Comparison of ENCODE assay signal across 16 cellular contexts in the genomic region with DNA sequence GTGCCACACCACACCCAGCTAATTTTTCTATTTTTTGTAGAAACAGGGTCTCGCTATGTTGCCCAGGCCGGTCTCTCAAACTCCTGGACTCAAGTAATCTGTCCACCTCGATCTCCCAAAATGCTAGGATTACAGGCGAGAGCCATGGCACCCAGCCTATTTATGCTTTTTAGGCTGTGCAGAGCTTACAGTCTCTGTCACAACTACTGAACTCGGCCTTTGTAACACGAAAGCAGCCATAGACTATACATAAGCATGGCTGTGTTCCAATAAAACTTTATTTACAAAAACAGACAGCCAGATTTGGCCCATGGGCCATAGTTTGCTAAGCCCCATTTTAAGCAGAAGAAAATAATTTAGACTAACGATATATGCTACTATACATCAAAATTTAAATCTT. TPM values are rescaled to one million over a fixed set of nuclear protein-coding genes. Genes with fewer than 3 reads are reported as not detected.
DNase-seq lines count a peak whose midpoint lies in the region; ATAC-seq and TF ChIP-seq lines count a peak whose summit lies in the region.
"Had no signal": no experiment of that assay in that cellular context is flagged by ENCODE, and none has a peak within 500 bp of the region (broad histone marks: within the 10 kb centered on the region; RNA-seq: fewer than 3 reads in every experiment).

No MANE protein-coding gene starts in this region.

- H3K79me2 ChIP-seq in parathyroid adenoma: no peaks in the 10 kb centered on the region

- no peak overlapping the region for H3K27ac Mint-ChIP-seq in glutamatergic neuron (ENCODE audit: unreplicated experiment)
- H3K27ac Mint-ChIP-seq: activated naive CD4-positive, alpha-beta T cell treated with anti-CD3 and anti-CD28 coated beads, Interleukin-2, amount 10 ng/mL, durations not matched to agents 7 days and 5 days; CD4-positive, alpha-beta T cell had no signal

- H3K36me3 ChIP-seq in parathyroid adenoma (ENCODE audit: control insufficient read depth, insufficient read depth, low read length): no peaks in the 10 kb centered on the region
- H3K36me3 ChIP-seq in upper lobe of right lung: no peaks in the 10 kb centered on the region
- H3K36me3 ChIP-seq: WERI-Rb-1 had no signal

- peak; percentile 23 for DNase-seq in astrocyte of the spinal cord (ENCODE audit: low read depth, low spot score)
- DNase-seq in fibroblast of villous mesenchyme (ENCODE audit: low read depth): peak; percentile 77
- no peak for DNase-seq in upper lobe of right lung
- DNase-seq in activated CD8-positive, alpha-beta memory T cell treated with anti-CD3 and anti-CD28 coated beads, Interleukin-2, amount 50 U/mL, for 4 hours: no peak
- no peak for DNase-seq in NCI-H524 treated with DMSO at 0.1 percent for 48 hours (lab: John Stamatoyannopoulos, UW)
- no peak for DNase-seq in glutamatergic neuron
- no peak for DNase-seq in NCI-H1105 treated with DMSO at 0.1 percent for 48 hours (lab: John Stamatoyannopoulos, UW)
- DNase-seq: activated naive CD4-positive, alpha-beta T cell treated with anti-CD3 and anti-CD28 coated beads, Interleukin-2, amount 10 ng/mL, durations not matched to agents 7 days and 5 days; CD4-positive, alpha-beta T cell; central memory CD4-positive, alpha-beta T cell; KBM-7; NCI-H1417 treated with DMSO at 0.1 percent for 48 hours; NCI-H226; WERI-Rb-1 had no signal

- H3K4me3 Mint-ChIP-seq in glutamatergic neuron (ENCODE audit: unreplicated experiment): no peak overlapping the region
- H3K4me3 Mint-ChIP-seq: activated naive CD4-positive, alpha-beta T cell treated with anti-CD3 and anti-CD28 coated beads, Interleukin-2, amount 10 ng/mL, durations not matched to agents 7 days and 5 days; CD4-positive, alpha-beta T cell had no signal

- no peak for ATAC-seq in upper lobe of right lung

- H3K27me3 ChIP-seq in parathyroid adenoma (ENCODE audit: control insufficient read depth, insufficient read depth, low read length) (no peaks in the 10 kb centered on the region), upper lobe of right lung (no peaks in the 10 kb centered on the region)

- intact Hi-C loops in upper lobe of right lung (cut with DNase I): no loop called here

- no peaks in the 10 kb centered on the region for H3K27me3 Mint-ChIP-seq in glutamatergic neuron (ENCODE audit: unreplicated experiment)
- H3K27me3 Mint-ChIP-seq: CD4-positive, alpha-beta T cell had no signal

- H3K9me3 Mint-ChIP-seq in glutamatergic neuron (ENCODE audit: unreplicated experiment): peaks cover 2% of the 10 kb centered on the region
- H3K9me3 Mint-ChIP-seq: activated naive CD4-positive, alpha-beta T cell treated with anti-CD3 and anti-CD28 coated beads, Interleukin-2, amount 10 ng/mL, durations not matched to agents 7 days and 5 days; CD4-positive, alpha-beta T cell had no signal

- H2AFZ ChIP-seq in parathyroid adenoma: no peak overlapping the region

- H3K4me3 ChIP-seq in astrocyte of the spinal cord (ENCODE audit: low read depth, low read length): no peak overlapping the region
- no peak overlapping the region for H3K4me3 ChIP-seq in fibroblast of villous mesenchyme (ENCODE audit: low read depth, low read length)
- H3K4me3 ChIP-seq in parathyroid adenoma (ENCODE audit: low read depth, low read length): no peak overlapping the region
- H3K4me3 ChIP-seq in upper lobe of right lung: no peak overlapping the region

- no peak overlapping the region for H3K9ac ChIP-seq in parathyroid adenoma

- TF ChIP-seq CTCF in astrocyte of the spinal cord (IDR thresholded peaks at IDR 0.05; ENCODE audit: low read depth, low read length) (no peak), fibroblast of villous mesenchyme (IDR thresholded peaks at IDR 0.05; ENCODE audit: insufficient read depth, low read depth, low read length) (no peak), parathyroid adenoma (IDR thresholded peaks at IDR 0.05) (no peak), upper lobe of right lung (IDR thresholded peaks at IDR 0.05) (no peak), glutamatergic neuron (IDR thresholded peaks at IDR 0.05; ENCODE audit: partially characterized antibody, unreplicated experiment) (no peak)

- H3K4me2 ChIP-seq in parathyroid adenoma (ENCODE audit: low read length): no peak overlapping the region

- in situ Hi-C loops in astrocyte of the spinal cord (cut with HindIII; ENCODE audit: low sequenced_read_pairs): no loop called here

- no peaks in the 10 kb centered on the region for H3K36me3 Mint-ChIP-seq in glutamatergic neuron (ENCODE audit: unreplicated experiment)
- H3K36me3 Mint-ChIP-seq: activated naive CD4-positive, alpha-beta T cell treated with anti-CD3 and anti-CD28 coated beads, Interleukin-2, amount 10 ng/mL, durations not matched to agents 7 days and 5 days had no signal

- H3K4me1 ChIP-seq in parathyroid adenoma (no peaks in the 10 kb centered on the region), upper lobe of right lung (no peaks in the 10 kb centered on the region)

- H3K27ac ChIP-seq in parathyroid adenoma (peak overlapping the region; percentile 29), upper lobe of right lung (peak overlapping the region; percentile 58)
- H3K27ac ChIP-seq: WERI-Rb-1 had no signal

- H3K9me3 ChIP-seq in parathyroid adenoma (ENCODE audit: control insufficient read depth, low read length) (no peaks in the 10 kb centered on the region), upper lobe of right lung (no peaks in the 10 kb centered on the region)

- no peaks in the 10 kb centered on the region for H3K4me1 Mint-ChIP-seq in glutamatergic neuron (ENCODE audit: low read depth, unreplicated experiment)
- H3K4me1 Mint-ChIP-seq: activated naive CD4-positive, alpha-beta T cell treated with anti-CD3 and anti-CD28 coated beads, Interleukin-2, amount 10 ng/mL, durations not matched to agents 7 days and 5 days had no signal

RNA-seq across cellular contexts. Expression of a gene that starts 54.4 kb away (rescaled TPM):
- 204 and 211 TPM in 2 replicates for total RNA-seq in fibroblast of villous mesenchyme
- 60.5 TPM for total RNA-seq in upper lobe of right lung
- 1.4 TPM for total RNA-seq in glutamatergic neuron (ENCODE audit: unreplicated experiment)
- total RNA-seq: OCI-LY7 had no signal

Comparison
In these comparisons a context has a peak if more than half of its experiments do, and no peak if none do; other contexts are left out.
1. DNase-seq: peak in astrocyte of the spinal cord (single experiment) and fibroblast of villous mesenchyme (single experiment); none in upper lobe of right lung (single experiment), activated CD8-positive, alpha-beta memory T cell treated with anti-CD3 and anti-CD28 coated beads, Interleukin-2, amount 50 U/mL, for 4 hours (single experiment), NCI-H524 treated with DMSO at 0.1 percent for 48 hours (single experiment), glutamatergic neuron (single experiment) and NCI-H1105 treated with DMSO at 0.1 percent for 48 hours (single experiment).
2. RNA of a gene that starts 54.4 kb away (total RNA-seq): 204 to 211 TPM in fibroblast of villous mesenchyme and 60.5 TPM in upper lobe of right lung (single experiment); 1.4 TPM in glutamatergic neuron (single experiment); every median in the first group is over 10 times any median in the second.